ENCODE assay signal across 1 cellular context in genomic region chr11:32874144-32874543, GRCh38.
TF ChIP-seq lines count a peak whose summit lies in the region.

No MANE protein-coding gene starts in this region.

TF ChIP-seq in GM23338, 12 proteins besides CTCF, POLR2A, EP300 and RAD21 (continued from another document):
- no peak for TF ChIP-seq ZNF462 (CRISPR knock-in tag; IDR thresholded peaks at IDR 0.05)
- no peak for TF ChIP-seq ZNF331 (CRISPR knock-in tag; IDR thresholded peaks at IDR 0.05; ENCODE audit: low read depth)
- no peak for TF ChIP-seq JUNB (IDR thresholded peaks at IDR 0.05; ENCODE audit: unreplicated experiment)
